In the genomic region with DNA sequence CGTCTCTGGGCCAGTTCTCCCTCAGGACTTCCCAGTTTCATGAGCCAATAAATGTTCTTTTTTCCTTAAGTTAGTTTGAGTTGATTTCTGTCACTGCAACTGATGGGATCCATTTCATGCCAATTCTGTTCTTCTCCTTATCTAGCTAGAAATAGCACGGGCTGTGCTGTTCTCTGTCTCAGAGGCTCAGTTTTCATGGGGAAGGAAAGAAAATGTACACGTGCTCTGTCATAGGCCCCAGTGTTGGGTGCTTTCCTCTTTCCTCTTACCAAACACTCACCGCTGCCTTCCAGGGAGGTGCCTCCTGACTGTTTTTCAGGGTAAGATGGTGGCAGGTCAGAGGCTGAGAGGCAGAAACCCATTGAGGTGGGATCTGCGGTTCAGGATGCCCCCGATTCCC, we compare ENCODE assay signal across 32 cellular contexts. TPM values are rescaled to one million over a fixed set of nuclear protein-coding genes. Genes with fewer than 3 reads are reported as not detected.
"Had no signal": no experiment of that assay in that cellular context is flagged by ENCODE, and none has a peak within 500 bp of the region (broad histone marks: within the 10 kb centered on the region; RNA-seq: fewer than 3 reads in every experiment).

No MANE protein-coding gene starts in this region.

- H3K4me1 ChIP-seq: heart right ventricle, parathyroid adenoma, prostate gland, right lobe of liver, tibial artery, uterus had no signal

- H3K27me3 ChIP-seq: hepatocyte, right lobe of liver, uterus had no signal

- ATAC-seq: left lobe of liver; mucosa of descending colon; naive thymus-derived CD4-positive, alpha-beta T cell; natural killer cell treated with Interleukin-12 subunit alpha and Interleukin-12 subunit beta and Interleukin-15 and Interleukin-18, amount 100 ng/mL, for 72 hours; right lobe of liver; stimulated activated memory B cell treated with anti-CD40 and anti-IgM and Interleukin-4, amounts not matched to agents 10 μg/mL and 1 μg/mL and 100 μg/mL, for 72 hours; stimulated activated naive CD8-positive, alpha-beta T cell treated with anti-CD3 and anti-CD28 coated beads, Interleukin-15, amount 100 ng/mL, for 72 hours had no signal

- H3K9me3 ChIP-seq: mucosa of descending colon, prostate gland, right lobe of liver, tibial artery, uterus had no signal

- H3K27ac ChIP-seq: heart right ventricle, hepatocyte, parathyroid adenoma, prostate gland, right lobe of liver, thoracic aorta, tibial artery, uterus had no signal

- H3K4me3 ChIP-seq: heart right ventricle, hepatocyte, lung, mucosa of descending colon, prostate gland, right lobe of liver, smooth muscle cell, thoracic aorta, tibial artery, uterus had no signal

- H3K36me3 ChIP-seq: heart right ventricle, prostate gland, right lobe of liver, thoracic aorta, tibial artery, uterus had no signal

- DNase-seq: heart right ventricle; islet precursor cell; midbrain; mucosa of descending colon; naive thymus-derived CD4-positive, alpha-beta T cell; nucleus accumbens; retina; right lobe of liver; stimulated activated CD4-positive, alpha-beta T cell treated with anti-CD3 and anti-CD28 coated beads, Interleukin-1b, Interleukin-23, amount 100 ng/mL, for 48 hours; stimulated activated CD4-positive, alpha-beta T cell treated with anti-CD3 and anti-CD28 coated beads, Interleukin-2, amount 100 ng/mL, for 48 hours; stimulated activated CD4-positive, alpha-beta T cell treated with anti-CD3 and anti-CD28 coated beads, Interleukin-4, amount 100 ng/mL, for 4 hours; stimulated activated CD8-positive, alpha-beta memory T cell treated with anti-CD3 and anti-CD28 coated beads, Interleukin-4, amount 100 ng/mL, for 48 hours; stimulated activated naive CD4-positive, alpha-beta T cell treated with Interleukin-2 at 50 U/mL for 16 hours; stimulated activated naive CD8-positive, alpha-beta T cell treated with anti-CD3 and anti-CD28 coated beads, Interleukin-15, amount 100 ng/mL, for 72 hours; tibial artery; uterus had no signal

RNA-seq across cellular contexts. Expression of a gene that starts 43.2 kb away (rescaled TPM):
- total RNA-seq: heart right ventricle; hepatocyte; left lobe of liver; lower leg skin; lung; mesenteric fat pad; myocyte; naive thymus-derived CD4-positive, alpha-beta T cell; natural killer cell treated with Interleukin-12 subunit alpha and Interleukin-12 subunit beta and Interleukin-15 and Interleukin-18, amount 100 ng/mL, for 72 hours; neural crest cell; osteocyte; right lobe of liver; skeletal muscle tissue; thoracic aorta; ureter; uterus had no signal
